ENCODE assay signal across 11 cellular contexts in the genomic region with DNA sequence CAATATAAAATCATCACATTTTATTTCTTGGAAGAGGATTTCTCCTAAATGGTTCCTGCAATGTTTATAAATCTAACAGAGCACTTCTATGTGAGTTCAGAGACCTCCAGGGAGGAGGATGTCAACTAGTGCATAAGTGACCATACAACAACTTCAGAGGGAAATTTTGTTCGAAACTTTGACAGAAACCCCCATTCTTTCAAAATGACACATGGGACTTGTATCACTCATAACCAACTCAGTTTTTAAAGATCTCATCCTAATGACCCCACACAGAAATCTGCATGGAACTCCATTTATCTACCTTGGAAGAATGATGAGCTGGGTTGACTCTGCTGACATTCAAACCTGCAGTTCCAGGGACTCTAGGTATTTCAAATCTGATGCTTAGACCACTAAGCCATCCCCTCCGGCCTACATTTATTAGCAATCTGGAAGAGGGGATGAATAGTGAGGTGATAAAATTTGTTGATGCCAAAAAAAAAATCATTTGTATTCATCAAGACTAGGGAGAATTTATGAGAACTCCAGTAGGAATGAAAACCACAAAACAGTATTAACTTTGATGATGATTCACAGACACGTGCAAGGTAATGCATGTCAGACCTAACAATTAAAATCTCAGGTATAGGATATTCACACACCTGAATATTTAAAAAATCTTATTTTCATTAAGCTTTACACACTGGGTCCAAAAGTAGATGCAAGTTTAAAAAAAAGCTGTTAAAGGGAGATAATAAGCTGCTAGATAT.
DNase-seq lines count a peak whose midpoint lies in the region; ATAC-seq and TF ChIP-seq lines count a peak whose summit lies in the region.
"Had no signal": no experiment of that assay in that cellular context is flagged by ENCODE, and none has a peak within 500 bp of the region (broad histone marks: within the 10 kb centered on the region; RNA-seq: fewer than 3 reads in every experiment).

No MANE protein-coding gene starts in this region.

- no peak overlapping the region for H3K4me3 ChIP-seq in psoas muscle

- DNase-seq in M059J (ENCODE audit: low read depth) (peak; percentile 12), HCEC 1CT (no peak), psoas muscle (no peak), posterior vena cava (ENCODE audit: low spot score) (no peak)
- no peak for DNase-seq in activated CD4-positive, alpha-beta T cell treated with anti-CD3 and anti-CD28 coated beads for 48 hours
- DNase-seq: NCI-H187, NCI-H774, Right ventricle myocardium superior had no signal

- no peaks in the 10 kb centered on the region for H3K27me3 ChIP-seq in psoas muscle (ENCODE audit: insufficient read depth in 3 of 3, low read length in 2 of 3)

- H3K4me1 ChIP-seq in psoas muscle: no peaks in the 10 kb centered on the region

- 95 to 98% (median 97%) methylated on average over 3 of the region's 3 CpGs for WGBS in psoas muscle, 3 donors

- H3K36me3 ChIP-seq in psoas muscle (ENCODE audit: insufficient read depth in 1 of 2, low read depth in 1 of 2): peaks cover 0 to 97% of the 10 kb centered on the region in 2 donors

- peak; percentile 91 for ATAC-seq in GM18505 (IDR thresholded peaks at IDR 0.05; ENCODE audit: unreplicated experiment)
- peak; percentile 96 for ATAC-seq in GM19463 (IDR thresholded peaks at IDR 0.05; ENCODE audit: unreplicated experiment)
- peak; percentile 93 for ATAC-seq in HG02798 (IDR thresholded peaks at IDR 0.05; ENCODE audit: poor library complexity, unreplicated experiment)
- no peak for ATAC-seq in psoas muscle

- H3K27ac ChIP-seq in psoas muscle: no peak overlapping the region

- intact Hi-C loops in psoas muscle (cut with DNase I) (no loop called here), posterior vena cava (cut with DNase I) (no loop called here)

- no peaks in the 10 kb centered on the region for H3K9me3 ChIP-seq in psoas muscle

- TF ChIP-seq POLR2A in GM18505 (IDR thresholded peaks at IDR 0.05; ENCODE audit: borderline replicate concordance, extremely low read depth, insufficient read depth, insufficient read length): no peak

- TF ChIP-seq CTCF in psoas muscle (IDR thresholded peaks at IDR 0.05): no peak

Comparison
In these comparisons a context has a peak if more than half of its experiments do, and no peak if none do; other contexts are left out.
1. ATAC-seq: peak in GM18505 (single experiment), GM19463 (single experiment) and HG02798 (single experiment); none in psoas muscle (0 of 4).